In the genomic region with DNA sequence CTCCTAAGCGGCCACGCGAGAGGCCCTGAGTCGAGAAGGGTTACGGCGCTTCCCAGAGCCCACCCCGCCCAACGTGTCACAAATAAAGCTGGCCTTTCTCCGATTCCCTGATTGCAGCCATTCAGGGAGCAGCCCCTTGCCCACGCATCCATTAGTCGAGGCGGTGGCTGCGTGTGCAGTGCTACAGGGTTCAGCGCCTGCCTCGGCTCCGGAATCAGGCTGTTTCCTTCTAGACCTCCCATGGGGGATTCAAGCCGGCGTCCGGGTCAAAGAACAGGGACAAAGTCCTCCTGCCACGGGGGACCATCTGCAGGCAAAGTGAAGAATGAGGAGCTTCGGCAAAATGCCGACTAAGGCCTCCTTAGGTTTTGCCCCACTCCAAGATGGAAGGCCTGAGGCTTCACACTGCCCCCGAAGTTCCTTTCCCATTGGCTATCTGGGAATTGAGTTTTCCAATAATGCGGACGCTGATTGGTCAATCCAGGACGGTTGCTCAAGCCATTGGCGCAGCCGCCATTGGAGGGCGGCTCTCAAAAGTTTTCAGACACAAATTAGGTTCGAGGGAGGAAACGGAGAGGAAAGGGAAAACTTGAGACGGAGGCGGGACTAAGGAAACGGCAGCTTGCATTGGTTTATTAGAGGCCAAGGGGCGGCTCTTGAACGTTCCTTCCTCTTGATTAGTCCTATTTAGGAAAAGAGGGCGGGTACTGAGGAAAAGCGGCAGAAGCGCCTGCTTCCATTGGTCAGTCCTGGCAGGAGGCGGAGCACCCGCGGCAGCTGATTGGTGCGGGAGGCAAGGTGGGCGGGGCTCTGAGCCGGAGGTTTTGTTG, we compare ENCODE assay signal across 8 cellular contexts.
DNase-seq lines count a peak whose midpoint lies in the region; ATAC-seq and TF ChIP-seq lines count a peak whose summit lies in the region.

No MANE protein-coding gene starts in this region.

- ATAC-seq in GM18909 (IDR thresholded peaks at IDR 0.05; ENCODE audit: poor library complexity, unreplicated experiment) (peak; percentile 91), HG03159 (IDR thresholded peaks at IDR 0.05; ENCODE audit: unreplicated experiment) (peak; percentile 85)

- TF ChIP-seq CTCF in WI38 (IDR thresholded peaks at IDR 0.05; ENCODE audit: low read depth, low read length) (no peak), cardiac fibroblast (IDR thresholded peaks at IDR 0.05; ENCODE audit: low read depth, low read length) (no peak)

- DNase-seq in AG08395 (ENCODE audit: low spot score) (peak; percentile 99), NCI-H2227 (lab: John Stamatoyannopoulos, UW; ENCODE audit: unreplicated experiment) (peak; percentile 99), cardiac fibroblast (ENCODE audit: low read depth in 2 of 2) (peak; percentile 100), iPS-NIHi11 (ENCODE audit: low spot score) (peak; percentile 95)

- H3K4me3 ChIP-seq in WI38 (ENCODE audit: low read depth, low read length) (peak overlapping the region; percentile 80), cardiac fibroblast (replicated peaks in 1 of 2; ENCODE audit: low read depth in 2 of 2, low read length in 2 of 2) (peak overlapping the region; percentile 81 to 99), skin epidermis (peak overlapping the region; percentile 65 to 97 (median 82))

- peak overlapping the region; percentile 6 to 98 (median 91) for H3K27ac ChIP-seq in skin epidermis

Comparison
In these comparisons a context has a peak if more than half of its experiments do, and no peak if none do; other contexts are left out.
1. Peak in every context shown above with its lines: DNase-seq, ATAC-seq, H3K4me3 ChIP-seq and H3K27ac ChIP-seq.